ENCODE assay signal across 22 cellular contexts in the genomic region with DNA sequence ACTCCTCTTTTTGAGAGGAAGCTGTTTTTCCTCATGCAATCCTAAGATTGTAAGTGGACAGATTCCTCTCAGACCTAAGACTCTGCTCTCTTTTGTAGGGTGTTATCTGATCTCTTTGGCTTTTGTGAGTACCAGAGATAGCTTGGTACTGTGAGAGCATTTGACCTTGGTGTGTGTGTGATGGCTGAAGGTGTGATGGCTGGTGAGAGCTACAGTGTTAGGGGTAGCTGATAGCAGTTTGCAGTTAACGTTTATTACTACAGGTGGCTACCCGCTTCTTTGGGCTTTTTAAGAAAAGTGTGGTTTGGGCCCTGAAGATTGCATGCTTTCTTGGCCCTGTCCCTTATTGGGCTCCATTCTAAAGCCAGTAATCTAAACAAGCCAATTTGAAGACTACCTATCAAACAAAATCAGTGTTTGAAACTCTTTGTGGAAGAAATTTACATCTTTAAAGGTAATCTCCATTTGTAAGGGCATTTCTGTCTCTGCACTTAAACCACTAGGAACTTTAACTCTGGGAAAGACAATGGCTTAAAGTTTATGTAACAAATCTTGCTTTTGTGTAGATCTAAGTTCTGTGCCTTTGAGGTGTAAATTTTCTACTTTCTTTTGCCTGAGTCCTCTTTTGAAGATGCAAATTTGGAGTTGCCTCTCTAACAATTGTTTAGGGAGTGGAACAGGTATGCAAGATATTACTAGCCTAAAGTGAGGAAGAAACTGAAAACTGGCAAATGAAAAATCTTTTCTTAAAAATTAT.
"Had no signal": no experiment of that assay in that cellular context is flagged by ENCODE, and none has a peak within 500 bp of the region (broad histone marks: within the 10 kb centered on the region; RNA-seq: fewer than 3 reads in every experiment).

No MANE protein-coding gene starts in this region.

- ATAC-seq: body of pancreas, left cardiac atrium had no signal

- H3K27me3 Mint-ChIP-seq: activated B cell treated with CpG ODN at 0.5 μM for 24 hours; stimulated activated naive CD8-positive, alpha-beta T cell treated with anti-CD3 and anti-CD28 coated beads, Interleukin-15, Interleukin-2, amounts not matched to agents 100 ng/mL and 50 ng/mL, for 24 hours had no signal

- H3K36me3 Mint-ChIP-seq: activated CD4-positive, alpha-beta memory T cell treated with anti-CD3 and anti-CD28 coated beads for 36 hours had no signal

- DNase-seq: activated B cell treated with CpG ODN at 0.5 μM for 24 hours; activated CD4-positive, alpha-beta memory T cell treated with anti-CD3 and anti-CD28 coated beads for 36 hours; activated CD4-positive, alpha-beta T cell treated with anti-CD3 and anti-CD28 coated beads for 4 hours; activated naive CD4-positive, alpha-beta T cell; activated naive CD8-positive, alpha-beta T cell treated with anti-CD3 and anti-CD28 coated beads for 36 hours; activated T-cell treated with anti-CD3 and anti-CD28 coated beads for 4 hours; body of pancreas; foreskin melanocyte; glutamatergic neuron; hypothalamus; left cardiac atrium; stimulated activated CD4-positive, alpha-beta T cell treated with anti-CD3 and anti-CD28 coated beads, Interleukin-15, amount 100 ng/mL, for 24 hours; stimulated activated CD4-positive, alpha-beta T cell treated with anti-CD3 and anti-CD28 coated beads, Interleukin-2, amount 100 ng/mL, for 48 hours had no signal

- H3K36me3 ChIP-seq: prostate gland, right atrium auricular region, tibial nerve had no signal

- H3K27ac Mint-ChIP-seq: activated B cell treated with CpG ODN at 0.5 μM for 24 hours; activated CD4-positive, alpha-beta memory T cell treated with anti-CD3 and anti-CD28 coated beads for 36 hours; activated naive CD8-positive, alpha-beta T cell treated with anti-CD3 and anti-CD28 coated beads for 36 hours; mesothelial cell of epicardium; nephron; stimulated activated naive CD8-positive, alpha-beta T cell treated with anti-CD3 and anti-CD28 coated beads, Interleukin-15, Interleukin-2, amounts not matched to agents 100 ng/mL and 50 ng/mL, for 24 hours had no signal

- H3K4me3 Mint-ChIP-seq: activated B cell treated with CpG ODN at 0.5 μM for 24 hours; activated CD4-positive, alpha-beta memory T cell treated with anti-CD3 and anti-CD28 coated beads for 36 hours; activated naive CD8-positive, alpha-beta T cell treated with anti-CD3 and anti-CD28 coated beads for 36 hours; mesothelial cell of epicardium; nephron; stimulated activated naive CD8-positive, alpha-beta T cell treated with anti-CD3 and anti-CD28 coated beads, Interleukin-15, Interleukin-2, amounts not matched to agents 100 ng/mL and 50 ng/mL, for 24 hours had no signal

- H3K4me1 Mint-ChIP-seq: activated B cell treated with CpG ODN at 0.5 μM for 24 hours; activated naive CD8-positive, alpha-beta T cell treated with anti-CD3 and anti-CD28 coated beads for 36 hours; mesothelial cell of epicardium; nephron had no signal

- H3K27me3 ChIP-seq: body of pancreas, right atrium auricular region, tibial nerve had no signal

- H3K4me3 ChIP-seq: body of pancreas, lung, prostate gland, right atrium auricular region, skin epidermis, tibial nerve had no signal

- H3K9me3 ChIP-seq: body of pancreas, prostate gland had no signal

- H3K27ac ChIP-seq: body of pancreas, epithelial cell of prostate, prostate gland, right atrium auricular region, skin epidermis, tibial nerve had no signal

- H3K4me1 ChIP-seq: body of pancreas, prostate gland, right atrium auricular region, tibial nerve had no signal
